In the genomic region with DNA sequence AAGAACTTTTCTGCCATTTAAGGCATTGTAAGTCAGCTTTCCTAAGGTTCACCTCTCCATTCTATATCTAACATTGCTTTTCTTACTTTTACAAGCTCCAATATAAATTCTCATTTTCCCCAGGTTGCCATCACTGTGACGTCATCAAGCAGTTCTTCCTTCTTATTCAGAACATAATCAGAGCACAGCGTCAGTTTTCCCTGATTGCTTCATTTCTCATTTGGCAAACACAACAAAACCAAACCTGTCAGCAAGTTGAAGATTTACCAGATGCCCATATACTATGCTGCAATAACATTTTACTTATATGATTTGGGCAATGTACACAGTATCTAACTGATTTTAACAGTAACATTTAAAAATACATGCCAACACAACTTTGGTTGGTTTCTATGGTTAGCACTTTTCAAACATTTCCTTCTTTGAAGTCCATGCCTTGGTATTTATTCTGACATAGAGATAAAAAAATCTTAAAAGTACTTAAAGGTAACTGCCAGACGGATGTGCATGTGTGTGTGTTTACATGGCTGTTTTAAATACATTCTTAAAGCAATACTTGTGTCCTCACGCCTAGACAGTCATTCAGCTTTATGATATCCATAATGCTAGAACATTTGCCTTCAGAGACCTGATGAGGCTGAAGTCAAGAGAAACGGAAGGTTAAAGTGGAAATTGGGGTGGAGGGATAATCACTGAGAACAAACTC, we compare ENCODE assay signal across 14 cellular contexts.
A peak's percentile ranks its signal among the peaks of the same experiment; 100 is the strongest.
DNase-seq lines count a peak whose midpoint lies in the region; FAIRE-seq and TF ChIP-seq lines count a peak whose summit lies in the region.
"Had no signal": no experiment of that assay in that cellular context is flagged by ENCODE, and none has a peak within 500 bp of the region (broad histone marks: within the 10 kb centered on the region; RNA-seq: fewer than 3 reads in every experiment).

No MANE protein-coding gene starts in this region.

- no peak overlapping the region for H3K4me3 Mint-ChIP-seq in astrocyte (ENCODE audit: unreplicated experiment)
- H3K4me3 Mint-ChIP-seq: mesothelial cell of epicardium had no signal

- no peak for TF ChIP-seq EP300 in sigmoid colon (IDR thresholded peaks at IDR 0.05)

- TF ChIP-seq CTCF in astrocyte (IDR thresholded peaks at IDR 0.05; ENCODE audit: insufficient read depth, low read depth, low read length) (no peak), fibroblast of villous mesenchyme (IDR thresholded peaks at IDR 0.05; ENCODE audit: insufficient read depth, low read depth, low read length) (no peak), sigmoid colon (IDR thresholded peaks at IDR 0.05) (no peak)

- FAIRE-seq in H54 (lab: Jason Lieb, UNC) = peak; percentile 6
- FAIRE-seq in astrocyte (lab: Jason Lieb, UNC) = no peak
- FAIRE-seq: frontal cortex had no signal

- H3K27me3 ChIP-seq in astrocyte (ENCODE audit: insufficient read depth, low read length) = no peaks in the 10 kb centered on the region
- no peaks in the 10 kb centered on the region for H3K27me3 ChIP-seq in sigmoid colon
- H3K27me3 ChIP-seq: adrenal gland had no signal

- TF ChIP-seq POLR2A in H54 (IDR thresholded peaks at IDR 0.05; ENCODE audit: low read depth, low read length) = no peak
- no peak for TF ChIP-seq POLR2A in sigmoid colon (IDR thresholded peaks at IDR 0.05)

- H3K9me3 Mint-ChIP-seq in astrocyte (ENCODE audit: unreplicated experiment) = no peaks in the 10 kb centered on the region

- H4K20me1 ChIP-seq in astrocyte (ENCODE audit: insufficient read depth, low read length) = no peaks in the 10 kb centered on the region

- H3K27ac Mint-ChIP-seq in astrocyte (ENCODE audit: unreplicated experiment) = peak overlapping the region; percentile 97
- H3K27ac Mint-ChIP-seq: mesothelial cell of epicardium had no signal

- no peaks in the 10 kb centered on the region for H3K27me3 Mint-ChIP-seq in astrocyte (ENCODE audit: low read depth, unreplicated experiment)

- DNase-seq in H54 (ENCODE audit: insufficient read length, low spot score) = no peak
- DNase-seq in astrocyte (ENCODE audit: low read depth) = peak; percentile 16
- peak; percentile 45 for DNase-seq in fibroblast of villous mesenchyme (ENCODE audit: low read depth)
- no peak for DNase-seq in sigmoid colon
- no peak for DNase-seq in DMS114 treated with DMSO at 0.1 percent for 48 hours (lab: John Stamatoyannopoulos, UW; ENCODE audit: unreplicated experiment)
- no peak for DNase-seq in GM19240 (ENCODE audit: insufficient read length, low spot score)
- DNase-seq in SIG-M5 (lab: John Stamatoyannopoulos, UW) = no peak
- DNase-seq: NCI-H1694 treated with DMSO at 0.1 percent for 48 hours, NCI-H524 treated with DMSO at 0.1 percent for 48 hours, T-helper 1 cell had no signal

- H3K9me3 ChIP-seq in astrocyte (ENCODE audit: insufficient read depth, low read depth, low read length) = no peaks in the 10 kb centered on the region
- H3K9me3 ChIP-seq in sigmoid colon = no peaks in the 10 kb centered on the region
- H3K9me3 ChIP-seq: adrenal gland had no signal

- H3K36me3 ChIP-seq in astrocyte (ENCODE audit: insufficient read depth, low read length) (no peaks in the 10 kb centered on the region), sigmoid colon (no peaks in the 10 kb centered on the region)
- H3K36me3 ChIP-seq: adrenal gland had no signal

- H3K79me2 ChIP-seq in astrocyte (ENCODE audit: insufficient read depth, low read length) = no peaks in the 10 kb centered on the region
- H3K79me2 ChIP-seq: parathyroid adenoma had no signal

- H3K9ac ChIP-seq in astrocyte (ENCODE audit: low read length) = peak overlapping the region; percentile 80
- H3K9ac ChIP-seq: parathyroid adenoma had no signal

- H3K4me3 ChIP-seq in astrocyte (ENCODE audit: insufficient read depth, low read depth, low read length) (peak overlapping the region; percentile 57), fibroblast of villous mesenchyme (ENCODE audit: low read depth, low read length) (no peak overlapping the region), sigmoid colon (no peak overlapping the region)
- H3K4me3 ChIP-seq: adrenal gland had no signal

- peaks cover 22% of the 10 kb centered on the region for H3K4me1 Mint-ChIP-seq in astrocyte (ENCODE audit: low read depth, unreplicated experiment)

- intact Hi-C loops in sigmoid colon (cut with DNase I) = no loop called here

- H2AFZ ChIP-seq in astrocyte (ENCODE audit: low read depth, low read length) = no peak overlapping the region
- H2AFZ ChIP-seq: parathyroid adenoma had no signal

- H3K27ac ChIP-seq in astrocyte (ENCODE audit: low read depth, low read length) (peak overlapping the region; percentile 86), sigmoid colon (peak overlapping the region; percentile 55 to 76 (median 73))
- H3K27ac ChIP-seq: adrenal gland, parathyroid adenoma had no signal

- no peaks in the 10 kb centered on the region for H3K36me3 Mint-ChIP-seq in astrocyte (ENCODE audit: low read depth, unreplicated experiment)
- H3K36me3 Mint-ChIP-seq: mesothelial cell of epicardium had no signal

- peak overlapping the region; percentile 84 for H3K4me2 ChIP-seq in astrocyte (ENCODE audit: low read length)

- 21 to 62% methylated on average over 5 of the region's 5 CpGs for WGBS in sigmoid colon, 2 donors

- H3K4me1 ChIP-seq in astrocyte (ENCODE audit: insufficient read depth, low read length) (peaks cover 17% of the 10 kb centered on the region), sigmoid colon (peaks cover 0 to 26% (median 21%) of the 10 kb centered on the region in 4 donors)
- H3K4me1 ChIP-seq: adrenal gland, parathyroid adenoma had no signal

Comparison
In these comparisons a context has a peak if more than half of its experiments do, and no peak if none do; other contexts are left out.
1. DNase-seq: peak in astrocyte (single experiment) and fibroblast of villous mesenchyme (single experiment); none in H54 (single experiment), sigmoid colon (single experiment), DMS114 treated with DMSO at 0.1 percent for 48 hours (single experiment), GM19240 (single experiment) and SIG-M5 (single experiment).